In the genomic region with DNA sequence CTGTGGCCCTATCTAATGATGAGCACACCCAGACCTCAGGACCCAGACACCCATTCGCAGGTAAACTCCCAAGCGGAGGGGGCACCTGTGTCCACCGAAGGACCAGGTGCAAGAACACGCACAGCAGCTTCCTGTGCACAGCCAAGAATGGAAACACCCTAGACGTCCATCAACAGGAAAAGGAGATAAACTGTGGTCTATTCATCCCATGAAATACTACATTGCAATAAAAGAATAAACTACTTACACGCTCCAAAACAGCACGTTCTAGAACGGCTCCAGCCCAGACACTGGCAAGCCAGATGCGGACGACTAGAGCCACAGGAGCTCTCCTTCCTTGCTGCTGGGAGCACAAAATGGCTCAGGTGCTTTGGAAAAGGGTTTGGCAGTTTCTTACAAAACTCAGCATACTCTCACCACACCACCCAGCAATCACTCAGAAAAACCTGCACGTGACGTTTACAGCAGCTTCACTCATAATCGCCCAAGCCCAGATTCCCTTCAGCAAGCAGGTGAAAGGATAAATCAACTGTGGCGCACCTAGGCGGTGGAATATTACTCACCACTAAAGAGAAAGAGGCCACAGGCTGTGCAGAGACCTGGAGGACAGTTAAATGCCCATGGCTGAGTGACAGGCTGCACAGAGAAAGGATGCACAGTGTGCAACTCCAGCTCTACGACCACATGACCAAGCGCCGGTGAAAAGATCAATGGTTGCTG, we compare ENCODE assay signal across 19 cellular contexts. TPM values are rescaled to one million over a fixed set of nuclear protein-coding genes. Genes with fewer than 3 reads are reported as not detected.
DNase-seq lines count a peak whose midpoint lies in the region; ATAC-seq, FAIRE-seq and TF ChIP-seq lines count a peak whose summit lies in the region.
"Had no signal": no experiment of that assay in that cellular context is flagged by ENCODE, and none has a peak within 500 bp of the region (broad histone marks: within the 10 kb centered on the region; RNA-seq: fewer than 3 reads in every experiment).

No MANE protein-coding gene starts in this region.

- in situ Hi-C loops in SK-MEL-5 (cut with HindIII; ENCODE audit: low pct_unique_long_range_greater_than_20kb, low sequenced_read_pairs) (no loop called here), HAP-1 (cut with MboI; ENCODE audit: low sequenced_read_pairs) (no loop called here)

- peak; percentile 9 for DNase-seq in H7
- DNase-seq in SK-MEL-5 (ENCODE audit: low read depth, low spot score): peak; percentile 23
- no peak for DNase-seq in H1 (ENCODE audit: low read depth in 1 of 2, low spot score in 2 of 2)
- DNase-seq in osteoblast (ENCODE audit: insufficient read length, low spot score, missing footprints): peak; percentile 31
- DNase-seq in naive thymus-derived CD4-positive, alpha-beta T cell: no peak
- no peak for DNase-seq in HAP-1 (ENCODE audit: low spot score in 2 of 2)
- DNase-seq in foreskin fibroblast: no peak
- DNase-seq: Caco-2; CD4-positive, alpha-beta T cell; Kasumi-1; KBM-7 had no signal

- no peak overlapping the region for H3K23ac ChIP-seq in H1 (ENCODE audit: insufficient read length)

- no peak overlapping the region for H2BK15ac ChIP-seq in H1 (ENCODE audit: low read length)

- no peak overlapping the region for H3K27ac ChIP-seq in H1 (ENCODE audit: low read depth, low read length)
- H3K27ac ChIP-seq in osteoblast (ENCODE audit: low read depth, low read length): no peak overlapping the region
- no peak overlapping the region for H3K27ac ChIP-seq in naive thymus-derived CD4-positive, alpha-beta T cell (ENCODE audit: low read depth, low read length)
- H3K27ac ChIP-seq: C4-2B had no signal

- POLR2A ChIA-PET in H1 (lab: Charles Lee; ENCODE audit: partially characterized antibody): interaction anchor here (0.8 kb wide), 1 partner anchor 21 kb away, joined by 3 read pairs; a partner anchor contains a TSS
- POLR2A ChIA-PET in naive thymus-derived CD4-positive, alpha-beta T cell (lab: Charles Lee): no interaction called here

- H3K18ac ChIP-seq in H1 (ENCODE audit: extremely low read depth, low read length): no peak overlapping the region

- H2BK5ac ChIP-seq in H1 (ENCODE audit: low read depth, low read length): no peak overlapping the region

- TF ChIP-seq EP300 in H1 (IDR thresholded peaks at IDR 0.05; ENCODE audit: borderline replicate concordance in 1 of 2, low read depth in 2 of 2, low read length in 2 of 2): no peak

- H3K9me3 ChIP-seq in H1 (ENCODE audit: insufficient read depth in 2 of 2, low read depth in 1 of 2, low read length in 1 of 2) (no peaks in the 10 kb centered on the region), osteoblast (ENCODE audit: low read depth, low read length) (no peaks in the 10 kb centered on the region), HAP-1 (no peaks in the 10 kb centered on the region)
- no peaks in the 10 kb centered on the region for H3K9me3 ChIP-seq in naive thymus-derived CD4-positive, alpha-beta T cell (ENCODE audit: control insufficient read depth in 2 of 3, low read length in 3 of 3)
- H3K9me3 ChIP-seq: Caco-2 had no signal

- FAIRE-seq in H1 (lab: Jason Lieb, UNC): no peak
- FAIRE-seq: D721Med, G401.6, GM12892 had no signal

- intact Hi-C loops in naive thymus-derived CD4-positive, alpha-beta T cell (cut with micrococcal nuclease): loop anchor here in 1 of 2 donors (5.0 kb wide), 1 partner anchor 37 kb away; no protein-coding TSS in a partner anchor

- no peak overlapping the region for H3K9ac ChIP-seq in H1 (replicated peaks in 1 of 4; ENCODE audit: extremely low read depth in 1 of 4, low read depth in 3 of 4, low read length in 3 of 4)

- no peak overlapping the region for H2BK120ac ChIP-seq in H1 (replicated peaks; ENCODE audit: low read depth, low read length)

- CTCF ChIA-PET in H1 (lab: Charles Lee; ENCODE audit: partially characterized antibody): interaction anchor here (0.6 to 2.0 kb wide), 11 partner anchors 9 to 463 kb away, joined by 3 to 9 read pairs (median 3); no protein-coding TSS in a partner anchor
- CTCF ChIA-PET in naive thymus-derived CD4-positive, alpha-beta T cell (lab: Charles Lee): interaction anchor here (1.4 kb wide), 1 partner anchor 22 kb away, joined by 3 read pairs; a partner anchor contains a TSS

- H3K4me3 Mint-ChIP-seq in naive thymus-derived CD4-positive, alpha-beta T cell: no peak overlapping the region
- H3K4me3 Mint-ChIP-seq: B cell; CD4-positive, alpha-beta T cell had no signal

- no peak overlapping the region for H3K14ac ChIP-seq in H1 (ENCODE audit: insufficient read length)

- no peak for TF ChIP-seq POLR2A in H1 (IDR thresholded peaks at IDR 0.05; ENCODE audit: control extremely low read depth in 1 of 2, low read depth in 2 of 2, low read length in 2 of 2)

- H4K91ac ChIP-seq in H1 (replicated peaks; ENCODE audit: insufficient read length, low read length): no peak overlapping the region

- WGBS in H1 (ENCODE audit: extremely low coverage in 1 of 2, insufficient coverage in 1 of 2, insufficient read length in 1 of 2, insufficient replicate concordance in 2 of 2, low coverage in 1 of 2, low lambda C conversion rate in 2 of 2, missing lambda C conversion rate in 1 of 2), 2 experiments: 88% methylated on average over 18 of the region's 18 CpGs; no CpG with 5 or more reads in 1 of the 2 experiments

- peaks cover 0 to 5% (median 3%) of the 10 kb centered on the region in 4 experiments; a peak in 4 of 7 replicates for H3K4me1 ChIP-seq in H1 (replicated peaks in 1 of 4; ENCODE audit: control insufficient read depth in 3 of 4, insufficient read depth in 4 of 4, low read length in 3 of 4)
- peaks cover 5% of the 10 kb centered on the region for H3K4me1 ChIP-seq in osteoblast (ENCODE audit: insufficient read depth, low read length)
- peaks cover 0 to 12% of the 10 kb centered on the region in 2 donors for H3K4me1 ChIP-seq in naive thymus-derived CD4-positive, alpha-beta T cell (ENCODE audit: control insufficient read depth in 2 of 2, insufficient read depth in 2 of 2, low read length in 2 of 2)
- no peaks in the 10 kb centered on the region for H3K4me1 ChIP-seq in HAP-1
- H3K4me1 ChIP-seq: Caco-2 had no signal

- TF ChIP-seq RAD21 in H1 (IDR thresholded peaks at IDR 0.05 in 1 of 2, conservative IDR thresholded peaks at IDR 0.05 in 1 of 2; ENCODE audit: low read depth in 2 of 2, low read length in 2 of 2): no peak

- no peak overlapping the region for H3K4me3 ChIP-seq in H7 (ENCODE audit: insufficient read depth, low read depth, low read length)
- no peak overlapping the region for H3K4me3 ChIP-seq in H1 (ENCODE audit: extremely low read depth in 1 of 4, insufficient read depth in 2 of 4, low read depth in 3 of 4, low read length in 4 of 4)
- H3K4me3 ChIP-seq in osteoblast (ENCODE audit: insufficient read depth, low read length): no peak overlapping the region
- no peak overlapping the region for H3K4me3 ChIP-seq in naive thymus-derived CD4-positive, alpha-beta T cell (ENCODE audit: low read length)
- no peak overlapping the region for H3K4me3 ChIP-seq in HAP-1
- no peak overlapping the region for H3K4me3 ChIP-seq in foreskin fibroblast (ENCODE audit: low read depth in 1 of 2, low read length in 2 of 2)

- peaks cover 0 to 8% (median 0%) of the 10 kb centered on the region in 5 donors for H3K36me3 Mint-ChIP-seq in naive thymus-derived CD4-positive, alpha-beta T cell

- TF ChIP-seq CTCF in H1 (IDR thresholded peaks at IDR 0.05; ENCODE audit: control extremely low read depth in 1 of 3, insufficient read depth in 1 of 3, low read depth in 1 of 3, low read length in 3 of 3): no peak
- TF ChIP-seq CTCF in osteoblast (IDR thresholded peaks at IDR 0.05; ENCODE audit: extremely low read depth, low read depth, low read length): no peak
- TF ChIP-seq CTCF in foreskin fibroblast (IDR thresholded peaks at IDR 0.05; ENCODE audit: low read depth, low read length): no peak

- ATAC-seq in naive thymus-derived CD4-positive, alpha-beta T cell: no peak
- ATAC-seq in GM19324 (IDR thresholded peaks at IDR 0.05; ENCODE audit: low FRiP score, unreplicated experiment): no peak
- ATAC-seq: HCT116 had no signal

- H3K27ac Mint-ChIP-seq in naive thymus-derived CD4-positive, alpha-beta T cell: peak overlapping the region in 1 of 9 donors; percentile 51
- H3K27ac Mint-ChIP-seq: B cell; CD4-positive, alpha-beta T cell had no signal

- no peak overlapping the region for H3K56ac ChIP-seq in H1 (replicated peaks; ENCODE audit: insufficient read length, low read depth, low read length)

- no peak overlapping the region for H3K4me2 ChIP-seq in H1 (ENCODE audit: insufficient read depth in 1 of 2, low read depth in 2 of 2, low read length in 2 of 2)
- H3K4me2 ChIP-seq in osteoblast (ENCODE audit: insufficient read depth, low read length): no peak overlapping the region

- no peaks in the 10 kb centered on the region for H3K27me3 ChIP-seq in H7 (ENCODE audit: control insufficient read depth, insufficient read depth, low read length)
- no peaks in the 10 kb centered on the region for H3K27me3 ChIP-seq in H1 (replicated peaks in 1 of 4; ENCODE audit: control insufficient read depth in 3 of 4, extremely low read depth in 1 of 4, insufficient read depth in 3 of 4, low read length in 3 of 4)
- H3K27me3 ChIP-seq in osteoblast (ENCODE audit: insufficient read depth, low read length): no peaks in the 10 kb centered on the region
- H3K27me3 ChIP-seq in naive thymus-derived CD4-positive, alpha-beta T cell (ENCODE audit: control insufficient read depth in 2 of 2, insufficient read depth in 2 of 2, low read length in 2 of 2): no peaks in the 10 kb centered on the region
- H3K27me3 ChIP-seq in HAP-1 (ENCODE audit: low read depth): no peaks in the 10 kb centered on the region

- no peak overlapping the region for H2BK20ac ChIP-seq in H1 (ENCODE audit: low read length)

- no peak overlapping the region for H3K4ac ChIP-seq in H1 (replicated peaks; ENCODE audit: insufficient read length, low read depth, low read length)

- H4K5ac ChIP-seq in H1 (ENCODE audit: insufficient read length, low read depth, low read length): no peak overlapping the region

- peaks cover 13 to 48% (median 36%) of the 10 kb centered on the region in 7 donors for H3K4me1 Mint-ChIP-seq in naive thymus-derived CD4-positive, alpha-beta T cell

- no peak overlapping the region for H2AK5ac ChIP-seq in H1 (ENCODE audit: low read depth, low read length)

- no peaks in the 10 kb centered on the region for H3K23me2 ChIP-seq in H1 (ENCODE audit: low read depth, low read length)

- peaks cover 8% of the 10 kb centered on the region for H3K79me1 ChIP-seq in H1 (ENCODE audit: low read depth, low read length)

- H4K20me1 ChIP-seq in H1 (replicated peaks in 1 of 2; ENCODE audit: control insufficient read depth in 1 of 2, insufficient read depth in 2 of 2, low read length in 2 of 2): peaks cover 7 to 9% of the 10 kb centered on the region in 2 experiments
- H4K20me1 ChIP-seq in osteoblast (ENCODE audit: insufficient read depth, low read length): peaks cover 42% of the 10 kb centered on the region

- H2AFZ ChIP-seq in H1 (ENCODE audit: low read length): no peak overlapping the region
- no peak overlapping the region for H2AFZ ChIP-seq in osteoblast (ENCODE audit: low read length)

- no peak overlapping the region for H4K8ac ChIP-seq in H1 (ENCODE audit: extremely low read depth, insufficient read depth, low read length)

- H3K27me3 Mint-ChIP-seq in naive thymus-derived CD4-positive, alpha-beta T cell: no peaks in the 10 kb centered on the region
- H3K27me3 Mint-ChIP-seq: B cell; CD4-positive, alpha-beta T cell had no signal

- H3K79me2 ChIP-seq in H1 (ENCODE audit: control insufficient read depth in 1 of 2, insufficient read depth in 2 of 2, low read length in 2 of 2): peaks cover 0 to 12% of the 10 kb centered on the region in 2 experiments; a peak in 1 of 4 replicates
- peaks cover 49% of the 10 kb centered on the region for H3K79me2 ChIP-seq in osteoblast (ENCODE audit: insufficient read depth, low read length)

- peak overlapping the region; percentile 4; the same call in 1 of the 2 replicates for H2BK12ac ChIP-seq in H1 (ENCODE audit: low read depth, low read length)

- no peaks in the 10 kb centered on the region for H3K36me3 ChIP-seq in H7 (replicated peaks; ENCODE audit: control insufficient read depth, insufficient read depth, low read length)
- no peaks in the 10 kb centered on the region for H3K36me3 ChIP-seq in H1 (ENCODE audit: control insufficient read depth in 2 of 4, insufficient read depth in 4 of 4, low read length in 3 of 4)
- no peaks in the 10 kb centered on the region for H3K36me3 ChIP-seq in osteoblast (ENCODE audit: insufficient read depth, low read length)
- peaks cover 0 to 19% (median 0%) of the 10 kb centered on the region in 3 experiments for H3K36me3 ChIP-seq in naive thymus-derived CD4-positive, alpha-beta T cell (ENCODE audit: control insufficient read depth in 2 of 3, insufficient read depth in 3 of 3, low read length in 3 of 3)
- H3K36me3 ChIP-seq in HAP-1 (replicated peaks): no peaks in the 10 kb centered on the region

- no peaks in the 10 kb centered on the region for H3K9me3 Mint-ChIP-seq in naive thymus-derived CD4-positive, alpha-beta T cell
- H3K9me3 Mint-ChIP-seq: CD4-positive, alpha-beta T cell had no signal

RNA-seq across cellular contexts. Expression of a gene that starts 21.0 kb away (rescaled TPM):
- total RNA-seq in H7 (2014; rRNA removed; shearing (Covaris generic)): 18.5 and 24.6 TPM in 2 replicates
- 22.7 and 23.4 TPM in 2 replicates for total RNA-seq in SK-MEL-5 (2014; rRNA removed; shearing (Covaris generic))
- 32.9 and 38.9 TPM in 2 replicates for polyA plus RNA-seq in SK-MEL-5 (2015; cell fraction: cytosol; rRNA removed)
- polyA plus RNA-seq in SK-MEL-5 (2015; cell fraction: nucleus; rRNA removed): 71.9 and 78.8 TPM in 2 replicates
- 18.3 and 18.5 TPM in 2 replicates for total RNA-seq in H1 (2021; fragmentation: NEBNext Ultra II Directional; extraction: Animal tissue kit (Norgen Biotek cat#: 25700))
- polyA plus RNA-seq in H1 (2011; rRNA removed): 7.7 and 12.5 TPM in 2 replicates
- 11.1 TPM for polyA plus RNA-seq in H1 (2011; cell fraction: cytosol; rRNA removed)
- polyA plus RNA-seq in H1 (2011; cell fraction: nucleus; rRNA removed): 32.8 TPM
- polyA plus RNA-seq in H1 (2012, experiment 1 of 2): 11.4 to 15.6 TPM (median 13.1 TPM) in 4 replicates
- 7.8 TPM for polyA plus RNA-seq in H1 (2012, experiment 2 of 2)
- 9.6 TPM for polyA plus RNA-seq in H1 (2013, experiment 1 of 2)
- polyA plus RNA-seq in H1 (2013, experiment 2 of 2): 8.4 TPM
- 10.3 and 11.4 TPM in 2 replicates for polyA minus RNA-seq in H1 (2011; rRNA and poly(A)+ RNA removed)
- 15.4 TPM for polyA minus RNA-seq in H1 (2011; cell fraction: cytosol; rRNA and poly(A)+ RNA removed)
- 35.1 TPM for polyA minus RNA-seq in H1 (2011; cell fraction: nucleus; rRNA and poly(A)+ RNA removed)
- 33.6 and 34.4 TPM in 2 replicates for total RNA-seq in osteoblast
- 10 to 100 TPM; 49.8 to 75.7 (median 61.4) TPM for total RNA-seq in naive thymus-derived CD4-positive, alpha-beta T cell
- 10 to 100 TPM in 1 of 2 donors, 1 to 10 TPM in 1; 7.1 to 11.9 TPM for polyA plus RNA-seq in naive thymus-derived CD4-positive, alpha-beta T cell

RNA-seq across cellular contexts. Expression of a gene that starts 31.5 kb away (rescaled TPM):
- total RNA-seq in H7 (2014; rRNA removed; shearing (Covaris generic)): 18.7 and 22.3 TPM in 2 replicates
- 35.1 and 38.2 TPM in 2 replicates for total RNA-seq in SK-MEL-5 (2014; rRNA removed; shearing (Covaris generic))
- polyA plus RNA-seq in SK-MEL-5 (2015; cell fraction: cytosol; rRNA removed): 14.6 and 17.4 TPM in 2 replicates
- polyA plus RNA-seq in SK-MEL-5 (2015; cell fraction: nucleus; rRNA removed): 63.8 and 64.7 TPM in 2 replicates
- total RNA-seq in H1 (2021; fragmentation: NEBNext Ultra II Directional; extraction: Animal tissue kit (Norgen Biotek cat#: 25700)): 10.2 and 11.6 TPM in 2 replicates
- polyA plus RNA-seq in H1 (2011; rRNA removed): 9.8 and 10.1 TPM in 2 replicates
- 9.4 TPM for polyA plus RNA-seq in H1 (2011; cell fraction: cytosol; rRNA removed)
- polyA plus RNA-seq in H1 (2011; cell fraction: nucleus; rRNA removed): 16.1 TPM
- 7.2 to 14.6 TPM (median 12.4 TPM) in 4 replicates for polyA plus RNA-seq in H1 (2012, experiment 1 of 2)
- 13.7 TPM for polyA plus RNA-seq in H1 (2012, experiment 2 of 2)
- 8.8 TPM for polyA plus RNA-seq in H1 (2013, experiment 1 of 2)
- polyA plus RNA-seq in H1 (2013, experiment 2 of 2): 8.2 TPM
- 5.8 and 7.9 TPM in 2 replicates for polyA minus RNA-seq in H1 (2011; rRNA and poly(A)+ RNA removed)
- polyA minus RNA-seq in H1 (2011; cell fraction: cytosol; rRNA and poly(A)+ RNA removed): 5.8 TPM
- 4.4 TPM for polyA minus RNA-seq in H1 (2011; cell fraction: nucleus; rRNA and poly(A)+ RNA removed)
- total RNA-seq in osteoblast: 54.3 and 60.1 TPM in 2 replicates
- 10 to 100 TPM; 30.8 to 43.0 (median 40.1) TPM for total RNA-seq in naive thymus-derived CD4-positive, alpha-beta T cell
- polyA plus RNA-seq in naive thymus-derived CD4-positive, alpha-beta T cell: 1 to 10 TPM; 4.0 to 7.9 TPM
- total RNA-seq: A172 had no signal

RNA-seq across cellular contexts. Expression of a gene that starts 34.7 kb away (rescaled TPM):
- total RNA-seq in H7 (2014; rRNA removed; shearing (Covaris generic)): 79.2 and 112 TPM in 2 replicates
- total RNA-seq in SK-MEL-5 (2014; rRNA removed; shearing (Covaris generic)): 26.0 and 32.3 TPM in 2 replicates
- polyA plus RNA-seq in SK-MEL-5 (2015; cell fraction: cytosol; rRNA removed): 42.7 and 64.0 TPM in 2 replicates
- polyA plus RNA-seq in SK-MEL-5 (2015; cell fraction: nucleus; rRNA removed): 150 and 167 TPM in 2 replicates
- 62.3 and 62.8 TPM in 2 replicates for total RNA-seq in H1 (2021; fragmentation: NEBNext Ultra II Directional; extraction: Animal tissue kit (Norgen Biotek cat#: 25700))
- polyA plus RNA-seq in H1 (2011; rRNA removed): 38.0 and 65.4 TPM in 2 replicates
- 57.3 TPM for polyA plus RNA-seq in H1 (2011; cell fraction: cytosol; rRNA removed)
- 306 TPM for polyA plus RNA-seq in H1 (2011; cell fraction: nucleus; rRNA removed)
- polyA plus RNA-seq in H1 (2012, experiment 1 of 2): 54.5 to 72.8 TPM (median 68.7 TPM) in 4 replicates
- 42.3 TPM for polyA plus RNA-seq in H1 (2012, experiment 2 of 2)
- 35.8 TPM for polyA plus RNA-seq in H1 (2013, experiment 1 of 2)
- polyA plus RNA-seq in H1 (2013, experiment 2 of 2): 33.2 TPM
- polyA minus RNA-seq in H1 (2011; rRNA and poly(A)+ RNA removed): 28.2 and 33.0 TPM in 2 replicates
- polyA minus RNA-seq in H1 (2011; cell fraction: cytosol; rRNA and poly(A)+ RNA removed): 49.0 TPM
- polyA minus RNA-seq in H1 (2011; cell fraction: nucleus; rRNA and poly(A)+ RNA removed): 88.7 TPM
- 81.1 and 81.3 TPM in 2 replicates for total RNA-seq in osteoblast
- total RNA-seq in naive thymus-derived CD4-positive, alpha-beta T cell: 10 to 100 TPM; 33.9 to 75.4 (median 72.3) TPM
- 1 to 10 TPM; 1.5 to 4.5 TPM for polyA plus RNA-seq in naive thymus-derived CD4-positive, alpha-beta T cell

Comparison
In these comparisons a context has a peak if more than half of its experiments do, and no peak if none do; other contexts are left out.
1. DNase-seq: peak in H7 (single experiment), SK-MEL-5 (single experiment) and osteoblast (single experiment); none in H1 (0 of 2), naive thymus-derived CD4-positive, alpha-beta T cell (0 of 9), HAP-1 (0 of 2) and foreskin fibroblast (0 of 2).